17 cellular contexts compared by ENCODE assay signal in the genomic region with DNA sequence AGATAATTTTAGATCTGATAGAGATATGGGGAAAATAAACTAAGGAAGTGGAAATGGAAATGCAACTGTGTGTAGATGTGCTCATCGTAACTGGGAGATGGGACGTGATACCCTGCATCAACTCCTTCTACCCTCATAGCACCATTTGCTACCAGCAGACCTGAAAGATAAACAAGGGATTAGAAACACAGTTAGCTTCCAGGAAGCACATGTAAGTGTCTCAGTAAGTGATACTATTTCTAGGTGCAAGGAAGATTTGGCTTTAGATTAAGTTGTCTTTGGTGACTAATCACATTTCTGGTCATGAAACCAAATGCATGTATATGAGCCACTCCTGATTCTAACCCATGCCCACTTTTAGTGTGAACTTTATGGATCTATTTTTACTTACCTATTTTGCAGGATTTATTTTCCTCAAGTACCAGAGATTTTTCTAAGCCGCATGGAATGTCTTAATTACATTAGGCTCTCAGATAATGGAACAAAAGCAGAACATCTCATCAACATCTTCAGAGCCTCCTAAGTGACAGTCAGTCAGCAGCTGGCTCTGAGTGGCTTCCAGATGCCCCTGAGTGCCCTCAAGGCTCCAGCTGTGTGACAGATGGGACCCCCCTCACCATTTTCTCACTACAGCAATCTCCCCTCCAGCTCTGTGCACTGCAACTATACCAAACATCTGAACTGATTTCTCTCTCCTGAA. TPM values are rescaled to one million over a fixed set of nuclear protein-coding genes. Genes with fewer than 3 reads are reported as not detected.
DNase-seq lines count a peak whose midpoint lies in the region; ATAC-seq and TF ChIP-seq lines count a peak whose summit lies in the region.
"Had no signal": no experiment of that assay in that cellular context is flagged by ENCODE, and none has a peak within 500 bp of the region (broad histone marks: within the 10 kb centered on the region; RNA-seq: fewer than 3 reads in every experiment).

No MANE protein-coding gene starts in this region.

- H3K4me3 ChIP-seq in endodermal cell (ENCODE audit: low read length) (no peak overlapping the region), osteoblast (ENCODE audit: insufficient read depth, low read length) (no peak overlapping the region)

- no peaks in the 10 kb centered on the region for H3K27me3 Mint-ChIP-seq in endodermal cell (ENCODE audit: insufficient read depth)

- H3K36me3 ChIP-seq in endodermal cell (ENCODE audit: control insufficient read depth, insufficient read depth, low read length) (no peaks in the 10 kb centered on the region), osteoblast (ENCODE audit: insufficient read depth, low read length) (no peaks in the 10 kb centered on the region)

- H4K20me1 ChIP-seq in osteoblast (ENCODE audit: insufficient read depth, low read length): no peaks in the 10 kb centered on the region

- H3K4me1 ChIP-seq in endodermal cell (ENCODE audit: control insufficient read depth, insufficient read depth, low read length): peaks cover 23% of the 10 kb centered on the region
- no peaks in the 10 kb centered on the region for H3K4me1 ChIP-seq in osteoblast (ENCODE audit: insufficient read depth, low read length)

- H3K79me2 ChIP-seq in osteoblast (ENCODE audit: insufficient read depth, low read length): no peaks in the 10 kb centered on the region

- H3K27me3 ChIP-seq in endodermal cell (ENCODE audit: control insufficient read depth, insufficient read depth, low read length, poor library complexity, severe bottlenecking) (no peaks in the 10 kb centered on the region), osteoblast (ENCODE audit: insufficient read depth, low read length) (no peaks in the 10 kb centered on the region)

- TF ChIP-seq CTCF in endodermal cell (conservative IDR thresholded peaks at IDR 0.05) (no peak), osteoblast (IDR thresholded peaks at IDR 0.05; ENCODE audit: extremely low read depth, low read depth, low read length) (no peak)

- 62% methylated on average over 3 of the region's 3 CpGs; no CpG with 5 or more reads in 1 of the 2 experiments for WGBS in endodermal cell (ENCODE audit: insufficient coverage in 1 of 2, insufficient read length in 1 of 2), 2 experiments

- DNase-seq in DMS53 treated with DMSO at 0.1 percent for 48 hours (lab: John Stamatoyannopoulos, UW; ENCODE audit: unreplicated experiment): peak; percentile 23
- DNase-seq in NCI-H524 treated with DMSO at 0.1 percent for 48 hours (lab: John Stamatoyannopoulos, UW): peak; percentile 45
- no peak for DNase-seq in endodermal cell
- DNase-seq in osteoblast (ENCODE audit: insufficient read length, low spot score, missing footprints): peak; percentile 25
- DNase-seq in activated CD4-positive, CD25-positive, alpha-beta regulatory T cell (lab: John Stamatoyannopoulos, UW): no peak
- DNase-seq in NCI-H2081 (lab: John Stamatoyannopoulos, UW): no peak
- DNase-seq: DMS79, NCI-H1048, NCI-H1436 treated with DMSO at 0.1 percent for 48 hours, NCI-H446 treated with DMSO at 0.1 percent for 48 hours, Right ventricle myocardium superior, T-helper 2 cell had no signal

- H2AFZ ChIP-seq in osteoblast (ENCODE audit: low read length): no peak overlapping the region

- no peak overlapping the region for H3K9ac ChIP-seq in endodermal cell (ENCODE audit: extremely low read depth, low read length, poor library complexity, severe bottlenecking)
- H3K9ac ChIP-seq: KMS-11 had no signal

- no peak overlapping the region for H3K27ac ChIP-seq in endodermal cell (ENCODE audit: low read depth, low read length)
- H3K27ac ChIP-seq in osteoblast (ENCODE audit: low read depth, low read length): no peak overlapping the region
- H3K27ac ChIP-seq: KMS-11 had no signal

- no peak overlapping the region for H3K4me3 Mint-ChIP-seq in endodermal cell
- H3K4me3 Mint-ChIP-seq: CD14-positive monocyte had no signal

- peak overlapping the region; percentile 59 for H3K27ac Mint-ChIP-seq in endodermal cell
- H3K27ac Mint-ChIP-seq: CD14-positive monocyte had no signal

- H3K36me3 Mint-ChIP-seq in endodermal cell (ENCODE audit: low read depth): no peaks in the 10 kb centered on the region
- H3K36me3 Mint-ChIP-seq: CD14-positive monocyte had no signal

- H3K9me3 ChIP-seq in endodermal cell (ENCODE audit: control insufficient read depth, low read length) (no peaks in the 10 kb centered on the region), osteoblast (ENCODE audit: low read depth, low read length) (no peaks in the 10 kb centered on the region)

- peaks cover 25% of the 10 kb centered on the region for H3K4me1 Mint-ChIP-seq in endodermal cell
- H3K4me1 Mint-ChIP-seq: CD14-positive monocyte had no signal

- no peak for ATAC-seq in GM18520 (IDR thresholded peaks at IDR 0.05; ENCODE audit: unreplicated experiment)
- ATAC-seq: Panc1 had no signal

- no peaks in the 10 kb centered on the region for H3K9me3 Mint-ChIP-seq in endodermal cell

- H3K4me2 ChIP-seq in osteoblast (ENCODE audit: insufficient read depth, low read length): no peak overlapping the region
- H3K4me2 ChIP-seq: KMS-11 had no signal

RNA-seq across cellular contexts. Expression of gene SLC5A12, which starts 21.2 kb away (rescaled TPM):
- total RNA-seq in endodermal cell: 1 to 10 TPM; 2.6 to 2.7 TPM
- 1.4 TPM for polyA plus RNA-seq in endodermal cell (2013, experiment 1 of 2)
- 0.62 TPM for polyA plus RNA-seq in endodermal cell (2013, experiment 2 of 2)
- total RNA-seq in osteoblast: 0.36 and 0.88 TPM in 2 replicates
- total RNA-seq: G401, Right ventricle myocardium superior had no signal
- polyA plus RNA-seq: CD14-positive monocyte had no signal

Comparison
In these comparisons a context has a peak if more than half of its experiments do, and no peak if none do; other contexts are left out.
1. DNase-seq: peak in DMS53 treated with DMSO at 0.1 percent for 48 hours (single experiment), NCI-H524 treated with DMSO at 0.1 percent for 48 hours (single experiment) and osteoblast (single experiment); none in endodermal cell (single experiment), activated CD4-positive, CD25-positive, alpha-beta regulatory T cell (0 of 4) and NCI-H2081 (0 of 2).